Comparison of ENCODE assay signal across 11 cellular contexts in genomic region chr14:75822522-75823288, GRCh38.
DNase-seq lines count a peak whose midpoint lies in the region; ATAC-seq lines count a peak whose summit lies in the region.
"Had no signal": no experiment of that assay in that cellular context is flagged by ENCODE, and none has a peak within 500 bp of the region (broad histone marks: within the 10 kb centered on the region; RNA-seq: fewer than 3 reads in every experiment).

No MANE protein-coding gene starts in this region.

- ATAC-seq in GM21447 (IDR thresholded peaks at IDR 0.05; ENCODE audit: unreplicated experiment) = no peak
- no peak for ATAC-seq in GM21360 (IDR thresholded peaks at IDR 0.05; ENCODE audit: unreplicated experiment)
- no peak for ATAC-seq in esophagus mucosa

- in situ Hi-C loops in ACHN (cut with HindIII; ENCODE audit: low pct_ligation_motif_present, low pct_unique_long_range_greater_than_20kb, low sequenced_read_pairs) = no loop called here

- H3K27ac ChIP-seq in epithelial cell of prostate (peak overlapping the region; percentile 72), mucosa of rectum (ENCODE audit: low read depth in 2 of 2, low read length in 2 of 2) (peak overlapping the region; percentile 49 to 76)

- H3K4me1 ChIP-seq in mucosa of rectum (ENCODE audit: control insufficient read depth in 2 of 2, insufficient read depth in 2 of 2, low read length in 2 of 2) = peaks cover 15 to 25% of the 10 kb centered on the region in 2 donors

- H3K27me3 ChIP-seq in mucosa of rectum (ENCODE audit: control insufficient read depth in 2 of 2, insufficient read depth in 2 of 2, low read length in 2 of 2) = no peaks in the 10 kb centered on the region

- no peak overlapping the region for H3K9ac ChIP-seq in mucosa of rectum (ENCODE audit: low read depth in 1 of 2, low read length in 2 of 2)

- peaks cover 0 to 3% of the 10 kb centered on the region in 2 donors for H3K36me3 ChIP-seq in mucosa of rectum (ENCODE audit: control insufficient read depth in 2 of 2, insufficient read depth in 2 of 2, low read length in 2 of 2)

- peak; percentile 40 for DNase-seq in ACHN
- peak; percentile 93 for DNase-seq in M059J (ENCODE audit: low read depth)
- peak; percentile 22 for DNase-seq in epithelial cell of prostate (ENCODE audit: low read depth, low spot score)
- no peak for DNase-seq in NCI-H82 (lab: John Stamatoyannopoulos, UW)
- DNase-seq: AML-193; mesendoderm; stimulated activated CD4-positive, alpha-beta T cell treated with anti-CD3 and anti-CD28 coated beads, Interleukin-4, amount 100 ng/mL, for 4 hours had no signal

- H3K9me3 ChIP-seq in mucosa of rectum (ENCODE audit: control insufficient read depth in 2 of 2, low read length in 2 of 2) = no peaks in the 10 kb centered on the region

- peak overlapping the region in 1 of 2 donors; percentile 21 for H3K4me3 ChIP-seq in mucosa of rectum (ENCODE audit: low read length in 2 of 2)
